Comparison of ENCODE assay signal across 8 cellular contexts in the genomic region with DNA sequence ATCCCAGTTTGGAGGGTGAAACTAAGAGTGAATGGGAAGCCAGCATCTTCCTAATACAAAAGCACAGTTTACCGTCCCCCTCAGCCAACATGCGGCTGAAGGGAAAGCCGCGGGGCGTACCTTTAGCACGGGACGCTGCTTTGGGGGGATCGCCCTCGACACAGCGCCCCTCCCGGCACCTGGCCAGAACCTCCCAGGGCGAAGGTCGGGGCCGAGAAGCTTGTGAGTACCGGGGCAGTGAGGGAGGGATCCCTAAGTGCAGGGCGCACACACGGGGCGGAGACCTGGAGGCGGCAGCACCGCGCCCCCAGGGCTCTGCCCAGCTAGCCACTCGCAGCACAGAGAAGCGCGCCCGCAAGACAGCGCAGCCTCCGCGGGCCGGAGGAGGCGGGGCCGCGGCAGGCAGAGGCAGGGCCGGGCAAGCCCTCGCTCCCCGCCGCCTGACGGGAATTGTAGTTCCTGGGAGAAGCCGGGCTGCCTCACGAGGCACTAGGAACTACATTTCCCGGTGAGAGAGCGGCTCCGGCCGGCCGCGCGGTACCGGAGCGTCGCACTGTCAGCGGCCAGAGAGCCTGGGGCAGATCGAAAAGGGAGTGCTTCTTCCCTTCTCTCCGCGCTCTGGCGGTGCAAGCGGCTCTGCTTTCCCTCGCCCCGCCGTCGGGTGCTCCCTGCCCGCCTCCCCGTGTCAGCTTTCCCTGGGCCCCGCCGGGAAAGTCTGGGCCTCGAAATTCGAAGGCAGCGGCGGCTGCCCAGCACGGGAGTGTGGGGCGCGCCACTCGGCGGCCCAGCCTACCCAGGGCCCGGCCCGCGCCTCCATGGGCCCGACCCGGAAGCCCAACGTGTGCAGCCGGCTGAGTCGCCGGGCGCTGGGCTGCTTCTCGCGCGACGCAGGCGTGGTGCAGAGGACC. TPM values are rescaled to one million over a fixed set of nuclear protein-coding genes. Genes with fewer than 3 reads are reported as not detected.
DNase-seq lines count a peak whose midpoint lies in the region; ATAC-seq, FAIRE-seq and TF ChIP-seq lines count a peak whose summit lies in the region.

Gene DCAF17, plus strand, starts transcription at position 464 of the 908 bp plus-strand sequence. Its CDS starts 352 bp downstream, at position 816.
Gene METTL8, minus strand, starts transcription at position 228 of the 908 bp plus-strand sequence. CDS start 41,805 bp downstream, outside the sequence.

- peak; percentile 94 for ATAC-seq in GM21423 (IDR thresholded peaks at IDR 0.05; ENCODE audit: unreplicated experiment)

- H3K4me3 ChIP-seq in HUES6 (ENCODE audit: low read depth, low read length) = peak within 1 kb of the TSS; percentile 84
- H3K4me3 ChIP-seq in OCI-LY1 (ENCODE audit: low read depth, low read length, poor library complexity, severe bottlenecking) = peak within 1 kb of the TSS; percentile 67
- peak within 1 kb of the TSS; percentile 76 to 87 (median 85) for H3K4me3 ChIP-seq in endothelial cell of umbilical vein (replicated peaks in 1 of 3; ENCODE audit: insufficient read depth in 1 of 3, low read depth in 1 of 3, low read length in 3 of 3)

- peak; percentile 84 for TF ChIP-seq POLR2A in endothelial cell of umbilical vein (IDR thresholded peaks at IDR 0.05; ENCODE audit: low read depth, low read length)

- no peaks in the 10 kb centered on the region for H3K9me2 ChIP-seq in OCI-LY1 (ENCODE audit: low read depth, low read length)

- peak; percentile 95 for FAIRE-seq in endothelial cell of umbilical vein (lab: Jason Lieb, UNC)

- H3K9me1 ChIP-seq in endothelial cell of umbilical vein (replicated peaks; ENCODE audit: control insufficient read depth, extremely low read depth, insufficient read depth, low read length) = no peaks in the 10 kb centered on the region

- BruUV-seq in endothelial cell of umbilical vein (replicated peaks; lab: Mats Ljungman, UMichigan) = TSS peak; percentile 50

- peaks cover 18% of the 10 kb centered on the region for H3K79me2 ChIP-seq in OCI-LY1 (ENCODE audit: insufficient read depth, low read length)
- peaks cover 34% of the 10 kb centered on the region for H3K79me2 ChIP-seq in endothelial cell of umbilical vein (ENCODE audit: control insufficient read depth, insufficient read depth, low read length)

- H3K9me3 ChIP-seq in HUES6 (ENCODE audit: control insufficient read depth, insufficient read depth, low read depth, low read length) = peaks cover 10% of the 10 kb centered on the region
- H3K9me3 ChIP-seq in OCI-LY1 (ENCODE audit: low read length) = peaks cover 14% of the 10 kb centered on the region
- H3K9me3 ChIP-seq in endothelial cell of umbilical vein (replicated peaks; ENCODE audit: control insufficient read depth, insufficient read depth, low read length) = no peaks in the 10 kb centered on the region

- H3K9ac ChIP-seq in HUES6 (ENCODE audit: low read length) = peak within 1 kb of the TSS; percentile 87
- H3K9ac ChIP-seq in OCI-LY1 (ENCODE audit: low read length) = peak within 1 kb of the TSS; percentile 79
- H3K9ac ChIP-seq in endothelial cell of umbilical vein (replicated peaks; ENCODE audit: extremely low read depth, insufficient read depth, low read length) = peak within 1 kb of the TSS; percentile 95

- CTCF ChIA-PET in endothelial cell of umbilical vein (lab: Charles Lee) = interaction anchor here (0.6 to 1.5 kb wide), 6 partner anchors 9 to 505 kb away, joined by 3 to 10 read pairs (median 3); partner anchors contain the start of gene GORASP2

- H2AFZ ChIP-seq in OCI-LY1 (ENCODE audit: low read length) (no peak within 1 kb of the TSS), endothelial cell of umbilical vein (ENCODE audit: low read depth, low read length) (peak within 1 kb of the TSS; percentile 100)

- dilution Hi-C loops in endothelial cell of umbilical vein (cut with MboI; ENCODE audit: extremely low pct_ligation_motif_present, low sequenced_read_pairs) = no loop called here

- POLR2A ChIA-PET in endothelial cell of umbilical vein (lab: Charles Lee) = interaction anchor here (1.1 kb wide), 1 partner anchor 17 kb away, joined by 5 read pairs; no protein-coding TSS in a partner anchor

- intact Hi-C loops in endothelial cell of umbilical vein (cut with micrococcal nuclease) = loop anchor here (1.0 to 5.0 kb wide), 4 partner anchors 89 to 505 kb away; partner anchors contain the start of gene GORASP2

- no peaks in the 10 kb centered on the region for H3F3A ChIP-seq in OCI-LY1 (ENCODE audit: insufficient read depth, low read length)

- H3K4me2 ChIP-seq in OCI-LY1 (ENCODE audit: low read length) (peak within 1 kb of the TSS; percentile 86), endothelial cell of umbilical vein (ENCODE audit: insufficient read depth, low read length) (peak within 1 kb of the TSS; percentile 94)

- H3K36me3 ChIP-seq in HUES6 (ENCODE audit: control insufficient read depth, insufficient read depth, low read length) = peaks cover 33% of the 10 kb centered on the region
- H3K36me3 ChIP-seq in OCI-LY1 (ENCODE audit: insufficient read depth, low read length) = peaks cover 54% of the 10 kb centered on the region
- peaks cover 0 to 7% of the 10 kb centered on the region in 2 experiments for H3K36me3 ChIP-seq in endothelial cell of umbilical vein (ENCODE audit: control insufficient read depth in 2 of 2, extremely low read depth in 1 of 2, insufficient read depth in 2 of 2, low read length in 2 of 2)

- H3K27me3 ChIP-seq in HUES6 (ENCODE audit: control insufficient read depth, insufficient read depth, low read length) (no peaks in the 10 kb centered on the region), OCI-LY1 (ENCODE audit: insufficient read depth, low read length) (no peaks in the 10 kb centered on the region), endothelial cell of umbilical vein (ENCODE audit: control insufficient read depth in 2 of 2, insufficient read depth in 2 of 2, low read length in 2 of 2) (no peaks in the 10 kb centered on the region)

- H3K4me1 ChIP-seq in HUES6 (ENCODE audit: control insufficient read depth, insufficient read depth, low read length) (peaks cover 25% of the 10 kb centered on the region), OCI-LY1 (ENCODE audit: insufficient read depth, low read length, severe bottlenecking) (peaks cover 27% of the 10 kb centered on the region), endothelial cell of umbilical vein (ENCODE audit: control insufficient read depth, extremely low read depth, insufficient read depth, low read length) (peaks cover 14% of the 10 kb centered on the region)

- peak within 1 kb of the TSS; percentile 87 for H3K27ac ChIP-seq in HUES6 (ENCODE audit: low read depth, low read length)
- H3K27ac ChIP-seq in OCI-LY1 (ENCODE audit: low read depth, low read length, poor library complexity, severe bottlenecking) = peak within 1 kb of the TSS; percentile 84
- H3K27ac ChIP-seq in endothelial cell of umbilical vein (ENCODE audit: insufficient read depth, low read depth, low read length) = peak within 1 kb of the TSS; percentile 95

- TF ChIP-seq CTCF in OCI-LY1 (IDR thresholded peaks at IDR 0.05; ENCODE audit: low read length) = peak; percentile 85
- TF ChIP-seq CTCF in endothelial cell of umbilical vein (IDR thresholded peaks at IDR 0.05; ENCODE audit: extremely low read depth in 1 of 2, insufficient read depth in 1 of 2, low read depth in 1 of 2, low read length in 2 of 2) = peak; percentile 7 to 35

- H4K20me1 ChIP-seq in OCI-LY1 (ENCODE audit: insufficient read depth, low read length) = no peaks in the 10 kb centered on the region
- no peaks in the 10 kb centered on the region for H4K20me1 ChIP-seq in endothelial cell of umbilical vein (replicated peaks; ENCODE audit: control insufficient read depth, extremely low read depth, insufficient read depth, low read length)

- DNase-seq in DMS 273 (lab: John Stamatoyannopoulos, UW; ENCODE audit: unreplicated experiment) (peak; percentile 99), endothelial cell of umbilical vein (ENCODE audit: low read depth, low spot score) (peak; percentile 97), middle frontal gyrus (ENCODE audit: extremely low spot score, low spot score) (peak; percentile 93)
- peak; percentile 94 for DNase-seq in activated CD8-positive, alpha-beta memory T cell treated with anti-CD3 and anti-CD28 coated beads, Interleukin-2, amount 50 U/mL, for 48 hours
- DNase-seq in stimulated activated CD8-positive, alpha-beta memory T cell treated with anti-CD3 and anti-CD28 coated beads, Interleukin-2, amount 100 ng/mL, for 48 hours (ENCODE audit: low read depth in 2 of 2) = peak; percentile 90 to 91

TF ChIP-seq in endothelial cell of umbilical vein, 7 proteins besides CTCF, POLR2A, EP300 and RAD21:
- TF ChIP-seq MYC (IDR thresholded peaks at IDR 0.05; ENCODE audit: low read depth, low read length) = no peak
- no peak for TF ChIP-seq EZH2 (IDR thresholded peaks at IDR 0.05; ENCODE audit: borderline replicate concordance, low read depth, low read length, severe bottlenecking)
- peak; percentile 84 for TF ChIP-seq POLR2AphosphoS5 (IDR thresholded peaks at IDR 0.05; ENCODE audit: insufficient read depth, low read depth, low read length)
- no peak for TF ChIP-seq MAX (IDR thresholded peaks at IDR 0.05; ENCODE audit: insufficient read depth, insufficient read length)
- TF ChIP-seq JUN (IDR thresholded peaks at IDR 0.05; ENCODE audit: borderline replicate concordance, insufficient read depth, insufficient read length, low read depth) = no peak
- TF ChIP-seq FOS (IDR thresholded peaks at IDR 0.05; ENCODE audit: borderline replicate concordance, insufficient read depth, low read length) = peak; percentile 12

RNA-seq across cellular contexts. Expression of gene DCAF17, which starts in this region (rescaled TPM):
- total RNA-seq in endothelial cell of umbilical vein = 14.9 and 15.0 TPM in 2 replicates
- polyA plus RNA-seq in endothelial cell of umbilical vein = 4.4 and 4.6 TPM in 2 replicates
- polyA plus RNA-seq in endothelial cell of umbilical vein (2011; cell fraction: cytosol; rRNA removed) = 4.3 and 4.7 TPM in 2 replicates
- 15.1 and 18.3 TPM in 2 replicates for polyA plus RNA-seq in endothelial cell of umbilical vein (2011; cell fraction: nucleus; rRNA removed)
- 11.3 and 11.4 TPM in 2 replicates for polyA plus RNA-seq in endothelial cell of umbilical vein (2012)
- polyA minus RNA-seq in endothelial cell of umbilical vein = 11.1 and 12.1 TPM in 2 replicates
- 6.3 TPM for polyA minus RNA-seq in endothelial cell of umbilical vein (2011; cell fraction: cytosol; rRNA and poly(A)+ RNA removed)
- 13.9 and 19.2 TPM in 2 replicates for polyA minus RNA-seq in endothelial cell of umbilical vein (2011; cell fraction: nucleus; rRNA and poly(A)+ RNA removed)

RNA-seq across cellular contexts. Expression of gene METTL8, which starts in this region (rescaled TPM):
- 20.2 and 25.0 TPM in 2 replicates for total RNA-seq in endothelial cell of umbilical vein
- polyA plus RNA-seq in endothelial cell of umbilical vein = 4.6 and 7.0 TPM in 2 replicates
- 8.3 and 8.8 TPM in 2 replicates for polyA plus RNA-seq in endothelial cell of umbilical vein (2011; cell fraction: cytosol; rRNA removed)
- 10.4 and 13.7 TPM in 2 replicates for polyA plus RNA-seq in endothelial cell of umbilical vein (2011; cell fraction: nucleus; rRNA removed)
- polyA plus RNA-seq in endothelial cell of umbilical vein (2012) = 27.3 and 34.5 TPM in 2 replicates
- 8.4 and 8.7 TPM in 2 replicates for polyA minus RNA-seq in endothelial cell of umbilical vein
- polyA minus RNA-seq in endothelial cell of umbilical vein (2011; cell fraction: cytosol; rRNA and poly(A)+ RNA removed) = 6.3 TPM
- polyA minus RNA-seq in endothelial cell of umbilical vein (2011; cell fraction: nucleus; rRNA and poly(A)+ RNA removed) = 9.4 and 13.3 TPM in 2 replicates

Comparison
In these comparisons a context has a peak if more than half of its experiments do, and no peak if none do; other contexts are left out.
1. Peak in every context shown above with its lines: DNase-seq, ATAC-seq, H3K4me3 ChIP-seq and H3K27ac ChIP-seq.